1 cellular context compared by ENCODE assay signal in genomic region chr2:192741889-192742288, GRCh38.
TF ChIP-seq lines count a peak whose summit lies in the region.

No MANE protein-coding gene starts in this region.

TF ChIP-seq in WTC11, 78 proteins besides CTCF, POLR2A, EP300 and RAD21 (continued from another document):
- no peak for TF ChIP-seq ZNF532 (CRISPR knock-in tag; IDR thresholded peaks at IDR 0.05; ENCODE audit: borderline replicate concordance)
- no peak for TF ChIP-seq HMGA2 (CRISPR knock-in tag; IDR thresholded peaks at IDR 0.05)
- TF ChIP-seq ELF4 (CRISPR knock-in tag; IDR thresholded peaks at IDR 0.05; ENCODE audit: low read depth), result no peak
- no peak for TF ChIP-seq CREB1 (CRISPR knock-in tag; IDR thresholded peaks at IDR 0.05)
- no peak for TF ChIP-seq IRF1 (CRISPR knock-in tag; IDR thresholded peaks at IDR 0.05)
- TF ChIP-seq FOXK1 (CRISPR knock-in tag; IDR thresholded peaks at IDR 0.05), result no peak
